Comparison of ENCODE assay signal across 15 cellular contexts in genomic region chr5:133497608-133498348, GRCh38.
DNase-seq lines count a peak whose midpoint lies in the region; ATAC-seq and TF ChIP-seq lines count a peak whose summit lies in the region.
"Had no signal": no experiment of that assay in that cellular context is flagged by ENCODE, and none has a peak within 500 bp of the region (broad histone marks: within the 10 kb centered on the region; RNA-seq: fewer than 3 reads in every experiment).

No MANE protein-coding gene starts in this region.

- no peaks in the 10 kb centered on the region for H3K9me2 ChIP-seq in PC-3 (replicated peaks; ENCODE audit: low read length)

- peak overlapping the region; percentile 84 for H3K27ac Mint-ChIP-seq in stimulated activated naive B cell treated with anti-CD40 and anti-IgM and Interleukin-4, amounts not matched to agents 10 μg/mL and 1 μg/mL and 100 μg/mL, for 72 hours
- H3K27ac Mint-ChIP-seq: CD4-positive, alpha-beta memory T cell; H9 had no signal

- no peaks in the 10 kb centered on the region for H3K27me3 ChIP-seq in right atrium auricular region
- no peaks in the 10 kb centered on the region for H3K27me3 ChIP-seq in PC-3 (ENCODE audit: low read length)
- H3K27me3 ChIP-seq: BLaER1 had no signal

- H3K27me3 Mint-ChIP-seq in stimulated activated naive B cell treated with anti-CD40 and anti-IgM and Interleukin-4, amounts not matched to agents 10 μg/mL and 1 μg/mL and 100 μg/mL, for 72 hours = peaks cover 36 to 43% of the 10 kb centered on the region in 2 donors

- H3K9me3 Mint-ChIP-seq in stimulated activated naive B cell treated with anti-CD40 and anti-IgM and Interleukin-4, amounts not matched to agents 10 μg/mL and 1 μg/mL and 100 μg/mL, for 72 hours = no peaks in the 10 kb centered on the region
- H3K9me3 Mint-ChIP-seq: CD4-positive, alpha-beta memory T cell; H9 had no signal

- peak overlapping the region in 1 of 2 donors; percentile 22 for H3K4me3 Mint-ChIP-seq in stimulated activated naive B cell treated with anti-CD40 and anti-IgM and Interleukin-4, amounts not matched to agents 10 μg/mL and 1 μg/mL and 100 μg/mL, for 72 hours
- H3K4me3 Mint-ChIP-seq: CD14-positive monocyte; CD4-positive, alpha-beta memory T cell; H9 had no signal

- DNase-seq in right atrium auricular region (ENCODE audit: low spot score) = peak; percentile 21
- no peak for DNase-seq in cardiac septum (ENCODE audit: low spot score)
- DNase-seq in islet precursor cell = peak; percentile 23
- DNase-seq in stimulated activated naive B cell treated with anti-CD40 and anti-IgM and Interleukin-4, amounts not matched to agents 10 μg/mL and 1 μg/mL and 100 μg/mL, for 72 hours = no peak
- no peak for DNase-seq in PC-3
- DNase-seq: 8988T; CD4-positive, alpha-beta memory T cell; DMS153; DMS79; GDM1; H9 had no signal

- no peaks in the 10 kb centered on the region for H4K20me1 ChIP-seq in PC-3 (ENCODE audit: low read length)
- H4K20me1 ChIP-seq: BLaER1 had no signal

- no peaks in the 10 kb centered on the region for H3F3A ChIP-seq in PC-3 (ENCODE audit: low read length, unreplicated experiment)

- POLR2A ChIA-PET in PC-3 (lab: Charles Lee; ENCODE audit: unreplicated experiment) = no interaction called here

- H3K79me2 ChIP-seq in PC-3 (ENCODE audit: low read length) = no peaks in the 10 kb centered on the region

- intact Hi-C loops in cardiac septum (cut with DNase I) = no loop called here
- intact Hi-C loops in PC-3 (cut with micrococcal nuclease) = no loop called here

- no peak overlapping the region for H2AFZ ChIP-seq in PC-3 (ENCODE audit: low read length)

- CTCF ChIA-PET in PC-3 (lab: Charles Lee) = no interaction called here

- no peak overlapping the region for H3K27ac ChIP-seq in right atrium auricular region
- H3K27ac ChIP-seq in PC-3 (ENCODE audit: low read length) = no peak overlapping the region
- H3K27ac ChIP-seq: BLaER1 had no signal

- ATAC-seq in stimulated activated naive B cell treated with anti-CD40 and anti-IgM and Interleukin-4, amounts not matched to agents 10 μg/mL and 1 μg/mL and 100 μg/mL, for 72 hours (replicated peaks) = peak; percentile 78 to 83
- no peak for ATAC-seq in PC-3
- no peak for ATAC-seq in HG03460 (IDR thresholded peaks at IDR 0.05; ENCODE audit: unreplicated experiment)
- no peak for ATAC-seq in GM21447 (IDR thresholded peaks at IDR 0.05; ENCODE audit: unreplicated experiment)

- no peak overlapping the region for H3K4me2 ChIP-seq in PC-3 (ENCODE audit: low read length)
- H3K4me2 ChIP-seq: BLaER1 had no signal

- H3K9me3 ChIP-seq in right atrium auricular region = no peaks in the 10 kb centered on the region
- no peaks in the 10 kb centered on the region for H3K9me3 ChIP-seq in PC-3 (ENCODE audit: low read length)
- H3K9me3 ChIP-seq: BLaER1 had no signal

- BruUV-seq in PC-3 (replicated peaks; lab: Mats Ljungman, UMichigan) = no TSS peak

- H3K4me3 ChIP-seq in right atrium auricular region (no peak overlapping the region), PC-3 (ENCODE audit: low read length) (no peak overlapping the region)
- H3K4me3 ChIP-seq: BLaER1 had no signal

- no peak overlapping the region for H3K9ac ChIP-seq in PC-3 (ENCODE audit: low read length)
- H3K9ac ChIP-seq: BLaER1 had no signal

- no peak for TF ChIP-seq CTCF in right atrium auricular region (IDR thresholded peaks at IDR 0.05)
- TF ChIP-seq CTCF in PC-3 (conservative IDR thresholded peaks at IDR 0.05; ENCODE audit: low read depth, low read length) = no peak

- H3K36me3 ChIP-seq in right atrium auricular region (no peaks in the 10 kb centered on the region), PC-3 (ENCODE audit: low read depth, low read length) (no peaks in the 10 kb centered on the region)
- H3K36me3 ChIP-seq: BLaER1 had no signal

- H3K4me1 ChIP-seq in right atrium auricular region (no peaks in the 10 kb centered on the region), PC-3 (ENCODE audit: insufficient read depth, low read length) (no peaks in the 10 kb centered on the region)
- H3K4me1 ChIP-seq: BLaER1 had no signal

- peaks cover 2 to 10% of the 10 kb centered on the region in 2 donors for H3K4me1 Mint-ChIP-seq in stimulated activated naive B cell treated with anti-CD40 and anti-IgM and Interleukin-4, amounts not matched to agents 10 μg/mL and 1 μg/mL and 100 μg/mL, for 72 hours
- H3K4me1 Mint-ChIP-seq: CD14-positive monocyte; CD4-positive, alpha-beta memory T cell; H9 had no signal

- H3K36me3 Mint-ChIP-seq in stimulated activated naive B cell treated with anti-CD40 and anti-IgM and Interleukin-4, amounts not matched to agents 10 μg/mL and 1 μg/mL and 100 μg/mL, for 72 hours = no peaks in the 10 kb centered on the region
- H3K36me3 Mint-ChIP-seq: CD14-positive monocyte; CD4-positive, alpha-beta memory T cell had no signal

Comparison
In these comparisons a context has a peak if more than half of its experiments do, and no peak if none do; other contexts are left out.
1. DNase-seq: peak in right atrium auricular region (single experiment) and islet precursor cell (single experiment); none in cardiac septum (single experiment), stimulated activated naive B cell treated with anti-CD40 and anti-IgM and Interleukin-4, amounts not matched to agents 10 μg/mL and 1 μg/mL and 100 μg/mL, for 72 hours (single experiment) and PC-3 (single experiment).
2. ATAC-seq: peak in stimulated activated naive B cell treated with anti-CD40 and anti-IgM and Interleukin-4, amounts not matched to agents 10 μg/mL and 1 μg/mL and 100 μg/mL, for 72 hours (2 of 2); none in PC-3 (single experiment), HG03460 (single experiment) and GM21447 (single experiment).